ENCODE assay signal across 17 cellular contexts in genomic region chr7:44853391-44853790, GRCh38. TPM values are rescaled to one million over a fixed set of nuclear protein-coding genes. Genes with fewer than 3 reads are reported as not detected.
A peak's percentile ranks its signal among the peaks of the same experiment; 100 is the strongest.
DNase-seq lines count a peak whose midpoint lies in the region; ATAC-seq, FAIRE-seq and TF ChIP-seq lines count a peak whose summit lies in the region.
"Had no signal": no experiment of that assay in that cellular context is flagged by ENCODE, and none has a peak within 500 bp of the region (broad histone marks: within the 10 kb centered on the region; RNA-seq: fewer than 3 reads in every experiment).

No MANE protein-coding gene starts in this region.

- H3K4me1 ChIP-seq in GM23248 (ENCODE audit: insufficient read depth) (peaks cover 11% of the 10 kb centered on the region), small intestine (ENCODE audit: control insufficient read depth in 2 of 2, insufficient read depth in 1 of 2, low read depth in 1 of 2, low read length in 1 of 2) (no peaks in the 10 kb centered on the region), spleen (peaks cover 0 to 31% (median 16%) of the 10 kb centered on the region in 6 donors)

- no peak overlapping the region for H2AFZ ChIP-seq in GM23248

- H3K27me3 ChIP-seq in GM23248 (replicated peaks; ENCODE audit: insufficient read depth) (no peaks in the 10 kb centered on the region), small intestine (ENCODE audit: control insufficient read depth in 2 of 2, insufficient read depth in 2 of 2, low read length in 2 of 2) (no peaks in the 10 kb centered on the region), spleen (replicated peaks in 1 of 7) (no peaks in the 10 kb centered on the region)
- H3K27me3 ChIP-seq: heart left ventricle had no signal

- ATAC-seq in GM18909 (IDR thresholded peaks at IDR 0.05; ENCODE audit: poor library complexity, unreplicated experiment) = no peak
- ATAC-seq: heart left ventricle had no signal

- peak overlapping the region; percentile 18 for H3K27ac Mint-ChIP-seq in activated T-helper 1 cell treated with anti-CD3 and anti-CD28 coated beads, Interleukin-12 subunit alpha, Interleukin-12 subunit beta, Interleukin-2, Interleukin-4 antibody, amounts not matched to agents 30 ng/mL and 10 ng/mL and 1 ng/mL, durations not matched to agents 14 hours and 24 hours and 36 hours
- H3K27ac Mint-ChIP-seq: CD8-positive, alpha-beta memory T cell; nephron had no signal

- H3K36me3 ChIP-seq in GM23248 (ENCODE audit: low read depth) = no peaks in the 10 kb centered on the region
- H3K36me3 ChIP-seq in small intestine (ENCODE audit: control insufficient read depth in 2 of 2, insufficient read depth in 2 of 2, low read length in 2 of 2) = no peaks in the 10 kb centered on the region
- H3K36me3 ChIP-seq in spleen = no peaks in the 10 kb centered on the region
- H3K36me3 ChIP-seq: heart left ventricle, WERI-Rb-1 had no signal

- FAIRE-seq in small intestine (lab: Jason Lieb, UNC) = no peak

- in situ Hi-C loops in GM23248 (cut with MboI) = loop anchor here (25.0 kb wide), 1 partner anchor 284 kb away; no protein-coding TSS in a partner anchor

- no peak overlapping the region for H3K27ac ChIP-seq in GM23248
- no peak overlapping the region for H3K27ac ChIP-seq in small intestine (ENCODE audit: low read depth in 1 of 2, low read length in 1 of 2)
- H3K27ac ChIP-seq in spleen = no peak overlapping the region
- H3K27ac ChIP-seq: heart left ventricle, RWPE1, WERI-Rb-1 had no signal

- H3K4me2 ChIP-seq in GM23248 (ENCODE audit: unreplicated experiment) = no peak overlapping the region

- TF ChIP-seq CTCF in spleen (IDR thresholded peaks at IDR 0.05 in 8 of 11, conservative IDR thresholded peaks at IDR 0.05 in 3 of 11) = no peak

- H3K27me3 Mint-ChIP-seq in activated T-helper 1 cell treated with anti-CD3 and anti-CD28 coated beads, Interleukin-12 subunit alpha, Interleukin-12 subunit beta, Interleukin-2, Interleukin-4 antibody, amounts not matched to agents 30 ng/mL and 10 ng/mL and 1 ng/mL, durations not matched to agents 14 hours and 24 hours and 36 hours (ENCODE audit: insufficient read depth) = no peaks in the 10 kb centered on the region
- H3K27me3 Mint-ChIP-seq: CD8-positive, alpha-beta memory T cell; central memory CD8-positive, alpha-beta T cell had no signal

- no peaks in the 10 kb centered on the region for H3K9me2 ChIP-seq in GM23248 (ENCODE audit: insufficient read depth)

- no peak overlapping the region for H3K4me3 Mint-ChIP-seq in activated T-helper 1 cell treated with anti-CD3 and anti-CD28 coated beads, Interleukin-12 subunit alpha, Interleukin-12 subunit beta, Interleukin-2, Interleukin-4 antibody, amounts not matched to agents 30 ng/mL and 10 ng/mL and 1 ng/mL, durations not matched to agents 14 hours and 24 hours and 36 hours
- H3K4me3 Mint-ChIP-seq: central memory CD8-positive, alpha-beta T cell; nephron had no signal

- no peaks in the 10 kb centered on the region for H4K20me1 ChIP-seq in GM23248 (ENCODE audit: insufficient read depth)

- no peak overlapping the region for H3K4me3 ChIP-seq in GM23248
- no peak overlapping the region for H3K4me3 ChIP-seq in small intestine (ENCODE audit: low read depth in 1 of 2, low read length in 2 of 2)
- H3K4me3 ChIP-seq in spleen = no peak overlapping the region
- H3K4me3 ChIP-seq: heart left ventricle had no signal

- 50 to 61% methylated on average over 3 of the region's 3 CpGs for WGBS in GM23248 (ENCODE audit: low coverage in 1 of 2, low lambda C conversion rate in 2 of 2, missing lambda C conversion rate in 2 of 2), 2 experiments
- WGBS in small intestine, 3 donors = 85 to 97% (median 90%) methylated on average over 3 of the region's 3 CpGs
- 81 to 98% (median 87%) methylated on average over 3 of the region's 3 CpGs for WGBS in spleen, 5 donors

- peaks cover 2% of the 10 kb centered on the region for H3K36me3 Mint-ChIP-seq in activated T-helper 1 cell treated with anti-CD3 and anti-CD28 coated beads, Interleukin-12 subunit alpha, Interleukin-12 subunit beta, Interleukin-2, Interleukin-4 antibody, amounts not matched to agents 30 ng/mL and 10 ng/mL and 1 ng/mL, durations not matched to agents 14 hours and 24 hours and 36 hours (ENCODE audit: low read depth)
- H3K36me3 Mint-ChIP-seq: CD8-positive, alpha-beta memory T cell had no signal

- no peak overlapping the region for H3K9ac ChIP-seq in GM23248

- H3K9me3 Mint-ChIP-seq in activated T-helper 1 cell treated with anti-CD3 and anti-CD28 coated beads, Interleukin-12 subunit alpha, Interleukin-12 subunit beta, Interleukin-2, Interleukin-4 antibody, amounts not matched to agents 30 ng/mL and 10 ng/mL and 1 ng/mL, durations not matched to agents 14 hours and 24 hours and 36 hours = no peaks in the 10 kb centered on the region
- H3K9me3 Mint-ChIP-seq: CD8-positive, alpha-beta memory T cell; central memory CD8-positive, alpha-beta T cell; nephron had no signal

- peaks cover 7% of the 10 kb centered on the region; the same call in 1 of the 2 replicates for H3F3A ChIP-seq in GM23248 (ENCODE audit: insufficient read depth)

- peaks cover 35% of the 10 kb centered on the region for H3K4me1 Mint-ChIP-seq in activated T-helper 1 cell treated with anti-CD3 and anti-CD28 coated beads, Interleukin-12 subunit alpha, Interleukin-12 subunit beta, Interleukin-2, Interleukin-4 antibody, amounts not matched to agents 30 ng/mL and 10 ng/mL and 1 ng/mL, durations not matched to agents 14 hours and 24 hours and 36 hours (ENCODE audit: low read depth)
- H3K4me1 Mint-ChIP-seq: central memory CD8-positive, alpha-beta T cell; nephron had no signal

- peak; percentile 35 to 49 for DNase-seq in activated T-cell treated with anti-CD3 and anti-CD28 coated beads, Interleukin-2, amount 50 U/mL, for 48 hours
- no peak for DNase-seq in activated T-cell treated with anti-CD3 and anti-CD28 coated beads, Interleukin-2, amount 50 U/mL, for 1 hour
- DNase-seq in GM23248 = peak; percentile 31
- DNase-seq in activated T-helper 1 cell treated with anti-CD3 and anti-CD28 coated beads, Interleukin-12 subunit alpha, Interleukin-12 subunit beta, Interleukin-2, Interleukin-4 antibody, amounts not matched to agents 30 ng/mL and 10 ng/mL and 1 ng/mL, durations not matched to agents 14 hours and 24 hours and 36 hours (ENCODE audit: low spot score) = peak; percentile 8
- peak; percentile 9 for DNase-seq in small intestine
- no peak for DNase-seq in spleen
- no peak for DNase-seq in T1000 (lab: John Stamatoyannopoulos, UW)
- DNase-seq: amniotic stem cell; CD8-positive, alpha-beta memory T cell; heart left ventricle; NCI-H1436 treated with DMSO at 0.1 percent for 48 hours; SW 1271; WERI-Rb-1 had no signal

- H3K9me3 ChIP-seq in GM23248 (ENCODE audit: low read depth) (no peaks in the 10 kb centered on the region), small intestine (ENCODE audit: control insufficient read depth, low read depth) (no peaks in the 10 kb centered on the region), spleen (no peaks in the 10 kb centered on the region)
- H3K9me3 ChIP-seq: heart left ventricle had no signal

- intact Hi-C loops in activated T-helper 1 cell treated with anti-CD3 and anti-CD28 coated beads, Interleukin-12 subunit alpha, Interleukin-12 subunit beta, Interleukin-2, Interleukin-4 antibody, amounts not matched to agents 30 ng/mL and 10 ng/mL and 1 ng/mL, durations not matched to agents 14 hours and 24 hours and 36 hours (cut with micrococcal nuclease) = loop anchor here (1.0 kb wide), 1 partner anchor 62 kb away; no protein-coding TSS in a partner anchor
- intact Hi-C loops in spleen (cut with DNase I; ENCODE audit: low total_unique reads) = no loop called here

- no peaks in the 10 kb centered on the region for H3K79me2 ChIP-seq in GM23248 (ENCODE audit: insufficient read depth)

- no peak for TF ChIP-seq POLR2A in spleen (IDR thresholded peaks at IDR 0.05)

RNA-seq across cellular contexts. Expression of gene H2AZ2, which starts 5.5 kb away (rescaled TPM):
- 138 and 179 TPM in 2 replicates for total RNA-seq in GM23248 (2014; rRNA removed; shearing (Covaris generic))
- polyA plus RNA-seq in GM23248 (2016; fragmentation: Nextera tagmentation; extraction: Ambion mirVana) (165 and 166 TPM in 2 replicates), small intestine (100 to 1,000 TPM in 1 of 3 donors, 10 to 100 TPM in 2; 76.7 to 137 (median 83.2) TPM), spleen (100 to 1,000 TPM in 2 of 3 donors, 10 to 100 TPM in 1; 74.7 to 147 (median 112) TPM)
- total RNA-seq in activated T-helper 1 cell treated with anti-CD3 and anti-CD28 coated beads, Interleukin-12 subunit alpha, Interleukin-12 subunit beta, Interleukin-2, Interleukin-4 antibody, amounts not matched to agents 30 ng/mL and 10 ng/mL and 1 ng/mL, durations not matched to agents 14 hours and 24 hours and 36 hours = 187 and 190 TPM in 2 replicates
- total RNA-seq in spleen = 100 to 1,000 TPM; 106 to 137 (median 114) TPM

RNA-seq across cellular contexts. Expression of gene PURB, which starts 31.9 kb away (rescaled TPM):
- total RNA-seq in GM23248 (2014; rRNA removed; shearing (Covaris generic)) = 17.0 and 17.3 TPM in 2 replicates
- polyA plus RNA-seq in GM23248 (2016; fragmentation: Nextera tagmentation; extraction: Ambion mirVana) = 1.4 and 1.6 TPM in 2 replicates
- total RNA-seq in activated T-helper 1 cell treated with anti-CD3 and anti-CD28 coated beads, Interleukin-12 subunit alpha, Interleukin-12 subunit beta, Interleukin-2, Interleukin-4 antibody, amounts not matched to agents 30 ng/mL and 10 ng/mL and 1 ng/mL, durations not matched to agents 14 hours and 24 hours and 36 hours = 42.1 and 42.6 TPM in 2 replicates
- 1 to 10 TPM; 4.1 to 8.1 (median 4.5) TPM for polyA plus RNA-seq in small intestine
- total RNA-seq in spleen = 10 to 100 TPM; 18.7 to 25.4 (median 22.8) TPM
- 1 to 10 TPM; 6.0 to 7.4 (median 6.1) TPM for polyA plus RNA-seq in spleen

RNA-seq across cellular contexts. Expression of gene PPIA, which starts 56.9 kb away (rescaled TPM):
- 2,655 and 2,752 TPM in 2 replicates for total RNA-seq in GM23248 (2014; rRNA removed; shearing (Covaris generic))
- polyA plus RNA-seq in GM23248 (2016; fragmentation: Nextera tagmentation; extraction: Ambion mirVana) = 3,114 and 3,141 TPM in 2 replicates
- 2,141 and 2,153 TPM in 2 replicates for total RNA-seq in activated T-helper 1 cell treated with anti-CD3 and anti-CD28 coated beads, Interleukin-12 subunit alpha, Interleukin-12 subunit beta, Interleukin-2, Interleukin-4 antibody, amounts not matched to agents 30 ng/mL and 10 ng/mL and 1 ng/mL, durations not matched to agents 14 hours and 24 hours and 36 hours
- polyA plus RNA-seq in small intestine = 1,000 to 10,000 TPM; 2,604 to 4,480 (median 3,018) TPM
- total RNA-seq in spleen = 1,000 to 10,000 TPM in 3 of 7 donors, 100 to 1,000 TPM in 4; 877 to 1,659 (median 945) TPM
- 1,000 to 10,000 TPM; 2,690 to 3,651 (median 2,985) TPM for polyA plus RNA-seq in spleen

Comparison
In these comparisons a context has a peak if more than half of its experiments do, and no peak if none do; other contexts are left out.
1. DNase-seq: peak in activated T-cell treated with anti-CD3 and anti-CD28 coated beads, Interleukin-2, amount 50 U/mL, for 48 hours (2 of 2), GM23248 (single experiment), activated T-helper 1 cell treated with anti-CD3 and anti-CD28 coated beads, Interleukin-12 subunit alpha, Interleukin-12 subunit beta, Interleukin-2, Interleukin-4 antibody, amounts not matched to agents 30 ng/mL and 10 ng/mL and 1 ng/mL, durations not matched to agents 14 hours and 24 hours and 36 hours (single experiment) and small intestine (single experiment); none in activated T-cell treated with anti-CD3 and anti-CD28 coated beads, Interleukin-2, amount 50 U/mL, for 1 hour (single experiment), spleen (single experiment) and T1000 (single experiment).